8 cellular contexts compared by ENCODE assay signal in genomic region chr9:131678499-131679111, GRCh38.
A peak's percentile ranks its signal among the peaks of the same experiment; 100 is the strongest.
DNase-seq lines count a peak whose midpoint lies in the region; ATAC-seq and TF ChIP-seq lines count a peak whose summit lies in the region.

No MANE protein-coding gene starts in this region.

- peak overlapping the region; percentile 93 for H3K27ac Mint-ChIP-seq in CD8-positive, alpha-beta T cell
- peak overlapping the region; percentile 80 for H3K27ac Mint-ChIP-seq in activated naive CD8-positive, alpha-beta T cell treated with anti-CD3 and anti-CD28 coated beads, Interleukin-2, amount 10 ng/mL, durations not matched to agents 7 days and 5 days

- H3K9ac ChIP-seq in skeletal muscle tissue (ENCODE audit: low read depth in 1 of 3, low read length in 3 of 3) = peak overlapping the region in 2 of 3 donors; percentile 20 to 70

- POLR2A ChIA-PET in CD8-positive, alpha-beta T cell (lab: Charles Lee) = interaction anchor here (0.6 to 4.6 kb wide), 12 partner anchors 10 to 327 kb away, joined by 3 to 38 read pairs (median 4); no protein-coding TSS in a partner anchor
- POLR2A ChIA-PET in activated naive CD8-positive, alpha-beta T cell treated with anti-CD3 and anti-CD28 coated beads, Interleukin-2, amount 10 ng/mL, durations not matched to agents 7 days and 5 days (lab: Charles Lee) = interaction anchor here (1.0 to 5.2 kb wide), 8 partner anchors 10 to 61 kb away, joined by 3 to 42 read pairs (median 4); partner anchors contain the start of gene RAPGEF1

- H3K27me3 Mint-ChIP-seq in CD8-positive, alpha-beta T cell (ENCODE audit: low read depth) = no peaks in the 10 kb centered on the region
- H3K27me3 Mint-ChIP-seq in activated naive CD8-positive, alpha-beta T cell treated with anti-CD3 and anti-CD28 coated beads, Interleukin-2, amount 10 ng/mL, durations not matched to agents 7 days and 5 days = no peaks in the 10 kb centered on the region

- CTCF ChIA-PET in CD8-positive, alpha-beta T cell (lab: Charles Lee) = interaction anchor here (0.6 to 5.3 kb wide), 11 partner anchors 10 to 87 kb away, joined by 3 to 25 read pairs (median 9); partner anchors contain the start of gene RAPGEF1

- peaks cover 52% of the 10 kb centered on the region for H3K4me1 ChIP-seq in CD8-positive, alpha-beta T cell (ENCODE audit: insufficient read depth, low read length)
- H3K4me1 ChIP-seq in right atrium auricular region (peaks cover 0 to 97% of the 10 kb centered on the region in 2 donors), skeletal muscle tissue (ENCODE audit: control insufficient read depth in 3 of 3, insufficient read depth in 3 of 3, low read length in 3 of 3) (peaks cover 62 to 63% (median 63%) of the 10 kb centered on the region in 3 donors)

- H3K4me1 Mint-ChIP-seq in CD8-positive, alpha-beta T cell (ENCODE audit: low read depth) = peaks cover 76% of the 10 kb centered on the region
- H3K4me1 Mint-ChIP-seq in activated naive CD8-positive, alpha-beta T cell treated with anti-CD3 and anti-CD28 coated beads, Interleukin-2, amount 10 ng/mL, durations not matched to agents 7 days and 5 days = peaks cover 55% of the 10 kb centered on the region

- no peaks in the 10 kb centered on the region for H3K36me3 ChIP-seq in CD8-positive, alpha-beta T cell (ENCODE audit: insufficient read depth, low read length)
- H3K36me3 ChIP-seq in right atrium auricular region = no peaks in the 10 kb centered on the region
- no peaks in the 10 kb centered on the region for H3K36me3 ChIP-seq in skeletal muscle tissue (ENCODE audit: control insufficient read depth in 3 of 3, insufficient read depth in 3 of 3, low read length in 3 of 3)

- peak; percentile 90 for ATAC-seq in CD8-positive, alpha-beta T cell
- peak; percentile 56 for ATAC-seq in GM19467 (IDR thresholded peaks at IDR 0.05; ENCODE audit: unreplicated experiment)
- peak; percentile 73 for ATAC-seq in HG03571 (IDR thresholded peaks at IDR 0.05; ENCODE audit: unreplicated experiment)
- ATAC-seq in SK-N-SH treated with all-trans-retinoic acid at 6 μM for 48 hours = peak; percentile 94
- peak; percentile 100 for ATAC-seq in activated naive CD8-positive, alpha-beta T cell treated with anti-CD3 and anti-CD28 coated beads, Interleukin-2, amount 10 ng/mL, durations not matched to agents 7 days and 5 days (ENCODE audit: low read depth)

- peak overlapping the region; percentile 30 for H3K27ac ChIP-seq in CD8-positive, alpha-beta T cell (ENCODE audit: low read depth, low read length)
- H3K27ac ChIP-seq in right atrium auricular region (peak overlapping the region; percentile 90 to 93), skeletal muscle tissue (ENCODE audit: low read depth, low read length) (peak overlapping the region; percentile 52)

- H3K9me3 Mint-ChIP-seq in CD8-positive, alpha-beta T cell = no peaks in the 10 kb centered on the region
- H3K9me3 Mint-ChIP-seq in activated naive CD8-positive, alpha-beta T cell treated with anti-CD3 and anti-CD28 coated beads, Interleukin-2, amount 10 ng/mL, durations not matched to agents 7 days and 5 days = no peaks in the 10 kb centered on the region

- no peaks in the 10 kb centered on the region for H3K9me3 ChIP-seq in CD8-positive, alpha-beta T cell (ENCODE audit: low read length)
- H3K9me3 ChIP-seq in right atrium auricular region = no peaks in the 10 kb centered on the region
- no peaks in the 10 kb centered on the region for H3K9me3 ChIP-seq in skeletal muscle tissue (ENCODE audit: control insufficient read depth in 3 of 3, low read length in 3 of 3)

- DNase-seq in CD8-positive, alpha-beta T cell = peak; percentile 29 to 86 (median 72)
- DNase-seq in activated naive CD8-positive, alpha-beta T cell treated with anti-CD3 and anti-CD28 coated beads, Interleukin-2, amount 10 ng/mL, durations not matched to agents 7 days and 5 days = peak; percentile 63
- DNase-seq in right atrium auricular region (ENCODE audit: low spot score) (peak; percentile 89), cerebellum (ENCODE audit: low spot score) (no peak)

- peak overlapping the region; percentile 74 for H3K4me3 Mint-ChIP-seq in CD8-positive, alpha-beta T cell
- peak overlapping the region; percentile 54 for H3K4me3 Mint-ChIP-seq in activated naive CD8-positive, alpha-beta T cell treated with anti-CD3 and anti-CD28 coated beads, Interleukin-2, amount 10 ng/mL, durations not matched to agents 7 days and 5 days

- H3K4me3 ChIP-seq in CD8-positive, alpha-beta T cell (ENCODE audit: low read depth, low read length) = no peak overlapping the region
- H3K4me3 ChIP-seq in right atrium auricular region (no peak overlapping the region), skeletal muscle tissue (ENCODE audit: low read length in 3 of 3) (peak overlapping the region in 1 of 3 donors; percentile 15)

- H3K27me3 ChIP-seq in CD8-positive, alpha-beta T cell (ENCODE audit: insufficient read depth, low read length) = no peaks in the 10 kb centered on the region
- H3K27me3 ChIP-seq in right atrium auricular region (no peaks in the 10 kb centered on the region), skeletal muscle tissue (ENCODE audit: control insufficient read depth in 3 of 3, insufficient read depth in 3 of 3, low read length in 3 of 3) (no peaks in the 10 kb centered on the region)

- TF ChIP-seq CTCF in CD8-positive, alpha-beta T cell (IDR thresholded peaks at IDR 0.05) = no peak
- no peak for TF ChIP-seq CTCF in right atrium auricular region (IDR thresholded peaks at IDR 0.05)

- peaks cover 7% of the 10 kb centered on the region for H3K36me3 Mint-ChIP-seq in CD8-positive, alpha-beta T cell
- peaks cover 4% of the 10 kb centered on the region for H3K36me3 Mint-ChIP-seq in activated naive CD8-positive, alpha-beta T cell treated with anti-CD3 and anti-CD28 coated beads, Interleukin-2, amount 10 ng/mL, durations not matched to agents 7 days and 5 days

- intact Hi-C loops in CD8-positive, alpha-beta T cell (cut with DNase I, micrococcal nuclease) = loop anchor here in 1 of 2 experiments (1.0 kb wide), 1 partner anchor 10 kb away; no protein-coding TSS in a partner anchor

TF ChIP-seq in SK-N-SH treated with all-trans-retinoic acid at 6 μM for 48 hours, 23 proteins besides CTCF, POLR2A, EP300 and RAD21:
- TF ChIP-seq ISL1 (CRISPR knock-in tag; IDR thresholded peaks at IDR 0.05) (no peak), ZNF565 (CRISPR knock-in tag; conservative IDR thresholded peaks at IDR 0.05; ENCODE audit: low read depth) (no peak), TCF4 (CRISPR knock-in tag; IDR thresholded peaks at IDR 0.05; ENCODE audit: borderline replicate concordance) (no peak), ZFP30 (CRISPR knock-in tag; IDR thresholded peaks at IDR 0.05) (no peak), CSRNP3 (CRISPR knock-in tag; IDR thresholded peaks at IDR 0.05) (no peak)
TF ChIP-seq in SK-N-SH treated with all-trans-retinoic acid at 6 μM for 48 hours: peak in this region for 0.

Comparison
In these comparisons a context has a peak if more than half of its experiments do, and no peak if none do; other contexts are left out.
1. H3K27ac ChIP-seq: peak in every context shown above with its lines; median percentile 92 in right atrium auricular region; 52 in skeletal muscle tissue; 30 in CD8-positive, alpha-beta T cell.